ENCODE assay signal across 20 cellular contexts in genomic region chr1:34650800-34651199, GRCh38.
DNase-seq lines count a peak whose midpoint lies in the region; ATAC-seq, FAIRE-seq and TF ChIP-seq lines count a peak whose summit lies in the region.
"Had no signal": no experiment of that assay in that cellular context is flagged by ENCODE, and none has a peak within 500 bp of the region (broad histone marks: within the 10 kb centered on the region; RNA-seq: fewer than 3 reads in every experiment).

No MANE protein-coding gene starts in this region.

- CTCF ChIA-PET in K562 (lab: Yijun Ruan, JAX; ENCODE audit: low intra/inter-chr PET ratio): no interaction called here

- H3K4me2 ChIP-seq in K562 (ENCODE audit: insufficient read depth, low read length) (no peak overlapping the region; the same call in 1 of the 2 replicates), neuronal stem cell (ENCODE audit: insufficient read depth, low read length, poor library complexity, severe bottlenecking) (no peak overlapping the region)
- H3K4me2 ChIP-seq: A549; BLaER1 treated with 17β-estradiol and CSF1 and Interleukin-3, amounts not matched to agents 10 nM and 100 nM had no signal

- intact Hi-C loops in K562 (cut with micrococcal nuclease): no loop called here

- peak overlapping the region; percentile 32; the same call in 1 of the 2 replicates for H2AFZ ChIP-seq in K562 (ENCODE audit: low read depth, low read length)
- H2AFZ ChIP-seq in neuronal stem cell (ENCODE audit: low read length): no peak overlapping the region

- no peaks in the 10 kb centered on the region for H3K36me3 ChIP-seq in K562 (ENCODE audit: control insufficient read depth, insufficient read depth, low read length)
- H3K36me3 ChIP-seq in neuronal stem cell (replicated peaks in 1 of 2; ENCODE audit: control insufficient read depth in 2 of 2, insufficient read depth in 2 of 2, low read length in 2 of 2): no peaks in the 10 kb centered on the region
- H3K36me3 ChIP-seq: BLaER1 treated with 17β-estradiol and CSF1 and Interleukin-3, amounts not matched to agents 10 nM and 100 nM had no signal

- H3K79me2 ChIP-seq in K562 (ENCODE audit: control insufficient read depth, insufficient read depth, low read length): no peaks in the 10 kb centered on the region

- H3K4ac ChIP-seq in neuronal stem cell (ENCODE audit: low read length): no peak overlapping the region

- H3K9ac ChIP-seq in K562 (ENCODE audit: insufficient read depth in 1 of 2, low read depth in 2 of 2, low read length in 2 of 2) (no peak overlapping the region), neuronal stem cell (ENCODE audit: low read depth, low read length, poor library complexity) (no peak overlapping the region)
- H3K9ac ChIP-seq: BLaER1 treated with 17β-estradiol and CSF1 and Interleukin-3, amounts not matched to agents 10 nM and 100 nM had no signal

- TF ChIP-seq POLR2A in K562 (conservative IDR thresholded peaks at IDR 0.05): no peak

- no peak for TF ChIP-seq CTCF in K562 (IDR thresholded peaks at IDR 0.05 in 2 of 3, conservative IDR thresholded peaks at IDR 0.05 in 1 of 3; ENCODE audit: insufficient read depth in 2 of 3, low read depth in 1 of 3, low read length in 3 of 3)

- H3K18ac ChIP-seq in neuronal stem cell (ENCODE audit: low read length): peak overlapping the region; percentile 13

- peak; percentile 64 for ATAC-seq in K562
- ATAC-seq: A549; CD8-positive, alpha-beta T cell had no signal

- H3K9me3 ChIP-seq in K562 (replicated peaks; ENCODE audit: control insufficient read depth, insufficient read depth, low read depth, low read length) (no peaks in the 10 kb centered on the region), neuronal stem cell (replicated peaks in 1 of 2; ENCODE audit: control insufficient read depth in 2 of 2, insufficient read depth in 1 of 2, low read depth in 1 of 2, low read length in 2 of 2) (peaks cover 0 to 2% of the 10 kb centered on the region in 2 donors)
- H3K9me3 ChIP-seq: A549; BLaER1 treated with 17β-estradiol and CSF1 and Interleukin-3, amounts not matched to agents 10 nM and 100 nM; Caco-2 had no signal

- H3K23ac ChIP-seq in neuronal stem cell (ENCODE audit: low read depth, low read length, poor library complexity): no peak overlapping the region

- H3K4me1 ChIP-seq in K562 (replicated peaks in 1 of 2; ENCODE audit: control insufficient read depth in 2 of 2, insufficient read depth in 2 of 2, low read length in 2 of 2) (peaks cover 0 to 4% of the 10 kb centered on the region in 2 experiments; a peak in 1 of 5 replicates), neuronal stem cell (ENCODE audit: control insufficient read depth in 2 of 2, insufficient read depth in 1 of 2, low read depth in 1 of 2, low read length in 2 of 2) (peaks cover 0 to 10% of the 10 kb centered on the region in 2 donors)
- H3K4me1 ChIP-seq: A549, Caco-2 had no signal

- in situ Hi-C loops in K562 (cut with MboI): no loop called here

- H4K20me1 ChIP-seq in K562 (replicated peaks; ENCODE audit: control insufficient read depth, insufficient read depth, low read length): no peaks in the 10 kb centered on the region
- H4K20me1 ChIP-seq: BLaER1 treated with 17β-estradiol and CSF1 and Interleukin-3, amounts not matched to agents 10 nM and 100 nM had no signal

- no peak overlapping the region for H2BK5ac ChIP-seq in neuronal stem cell (ENCODE audit: low read length)

- H3K9me1 ChIP-seq in K562 (ENCODE audit: control insufficient read depth, insufficient read depth, low read length): no peaks in the 10 kb centered on the region

- no peak overlapping the region for H4K8ac ChIP-seq in neuronal stem cell (ENCODE audit: low read depth, low read length)

- H4K91ac ChIP-seq in neuronal stem cell (ENCODE audit: low read depth, low read length, poor library complexity): no peak overlapping the region

- H3K27ac ChIP-seq in K562 (ENCODE audit: extremely low read depth, low read depth, low read length): no peak overlapping the region
- no peak overlapping the region for H3K27ac ChIP-seq in neuronal stem cell (replicated peaks; ENCODE audit: low read length)
- no peak overlapping the region for H3K27ac ChIP-seq in caudate nucleus (ENCODE audit: low read depth, low read length)
- H3K27ac ChIP-seq: 22Rv1; A549; BLaER1 treated with 17β-estradiol and CSF1 and Interleukin-3, amounts not matched to agents 10 nM and 100 nM; C4-2B had no signal

- no TSS peak for BruUV-seq in K562 (replicated peaks; lab: Mats Ljungman, UMichigan)

- TF ChIP-seq RAD21 in K562 (CRISPR knock-in tag; conservative IDR thresholded peaks at IDR 0.05 in 1 of 2, IDR thresholded peaks at IDR 0.05 in 1 of 2): no peak

- H2AK5ac ChIP-seq in neuronal stem cell (ENCODE audit: low read depth, low read length): no peak overlapping the region

- H3K79me1 ChIP-seq in neuronal stem cell (ENCODE audit: low read depth, low read length): no peaks in the 10 kb centered on the region

- no peak for TF ChIP-seq EP300 in K562 (IDR thresholded peaks at IDR 0.05; ENCODE audit: low read length)

- no peak overlapping the region for H3K4me3 ChIP-seq in K562
- H3K4me3 ChIP-seq in neuronal stem cell (ENCODE audit: low read length in 2 of 2): peak overlapping the region in 1 of 2 donors; percentile 17
- H3K4me3 ChIP-seq: A549; BLaER1 treated with 17β-estradiol and CSF1 and Interleukin-3, amounts not matched to agents 10 nM and 100 nM had no signal

- peaks cover 2 to 11% of the 10 kb centered on the region in 2 experiments; a peak in 2 of 5 replicates for H3K27me3 ChIP-seq in K562 (ENCODE audit: control insufficient read depth in 2 of 2, insufficient read depth in 2 of 2, low read length in 2 of 2)
- H3K27me3 ChIP-seq in neuronal stem cell (ENCODE audit: control insufficient read depth in 3 of 3, insufficient read depth in 3 of 3, low read depth in 1 of 3, low read length in 3 of 3): no peaks in the 10 kb centered on the region
- H3K27me3 ChIP-seq: BLaER1 treated with 17β-estradiol and CSF1 and Interleukin-3, amounts not matched to agents 10 nM and 100 nM had no signal

- H2BK120ac ChIP-seq in neuronal stem cell (ENCODE audit: low read depth, low read length): no peak overlapping the region

- POLR2A ChIA-PET in K562 (lab: Yijun Ruan, JAX): no interaction called here

- H3K14ac ChIP-seq in neuronal stem cell (ENCODE audit: low read length): no peak overlapping the region

- 0% methylated on average over 11 of the region's 11 CpGs for WGBS in K562 (ENCODE audit: insufficient coverage, low coverage, missing lambda C conversion rate)
- no CpG with 5 or more reads among the region's 11 CpGs for WGBS in neuronal stem cell (ENCODE audit: extremely low coverage in 2 of 2, insufficient read length in 2 of 2, insufficient replicate concordance in 1 of 2), 2 donors

- H2BK15ac ChIP-seq in neuronal stem cell (ENCODE audit: low read length): no peak overlapping the region

- DNase-seq in HT1080 (ENCODE audit: low read depth) (peak; percentile 9), K562 (ENCODE audit: extremely low read depth in 1 of 4, low spot score in 3 of 4) (peak in 3 of 4 experiments; percentile 15 to 36 (median 20)), neuronal stem cell (ENCODE audit: low spot score) (no peak), caudate nucleus (lab: John Stamatoyannopoulos, UW) (no peak), OCI-M2 (lab: John Stamatoyannopoulos, UW; ENCODE audit: unreplicated experiment) (no peak), GM19238 (ENCODE audit: insufficient read length, low spot score) (no peak)
- DNase-seq: AML-193; Caco-2; Calu3; CD4-positive, alpha-beta T cell; CD8-positive, alpha-beta T cell; DMS79 treated with DMSO at 0.1 percent for 48 hours; GF-D8 had no signal

- no peak for FAIRE-seq in K562 (lab: Jason Lieb, UNC)
- FAIRE-seq: A549, D721Med, G401.6, GM12891 had no signal

- no peak overlapping the region for H2BK12ac ChIP-seq in neuronal stem cell (ENCODE audit: low read length)

TF ChIP-seq in K562, 482 proteins besides CTCF, POLR2A, EP300 and RAD21 (continues in another document):
- TF ChIP-seq NR2F6 (CRISPR knock-in tag; IDR thresholded peaks at IDR 0.05) (no peak), HDAC6 (IDR thresholded peaks at IDR 0.05; ENCODE audit: low read depth, low read length) (no peak), CBFA2T3 (IDR thresholded peaks at IDR 0.05) (0 out of 2 replicates have a peak, but pooled peaks have one; percentile 8), L3MBTL2 (IDR thresholded peaks at IDR 0.05) (peak; percentile 79), ZNF431 (CRISPR knock-in tag; IDR thresholded peaks at IDR 0.05) (no peak), RAD51 (IDR thresholded peaks at IDR 0.05; ENCODE audit: borderline replicate concordance, low read depth) (0 out of 2 replicates have a peak, but pooled peaks have one; percentile 31), USF2 (CRISPR knock-in tag; IDR thresholded peaks at IDR 0.05) (peak; percentile 72), ZC3H8 (IDR thresholded peaks at IDR 0.05) (no peak), USF1 (CRISPR knock-in tag; IDR thresholded peaks at IDR 0.05) (0 out of 2 replicates have a peak, but pooled peaks have one; percentile 42)

Comparison
In these comparisons a context has a peak if more than half of its experiments do, and no peak if none do; other contexts are left out.
1. DNase-seq: peak in HT1080 (single experiment) and K562 (3 of 4); none in neuronal stem cell (single experiment), caudate nucleus (0 of 61), OCI-M2 (single experiment) and GM19238 (single experiment).